ENCODE assay signal across 15 cellular contexts in genomic region chr2:128237911-128238697, GRCh38.
DNase-seq lines count a peak whose midpoint lies in the region; ATAC-seq and TF ChIP-seq lines count a peak whose summit lies in the region.
"Had no signal": no experiment of that assay in that cellular context is flagged by ENCODE, and none has a peak within 500 bp of the region (broad histone marks: within the 10 kb centered on the region; RNA-seq: fewer than 3 reads in every experiment).

No MANE protein-coding gene starts in this region.

- no peak for DNase-seq in MCF 10A (ENCODE audit: unreplicated experiment)
- no peak for DNase-seq in breast epithelium (ENCODE audit: low spot score in 2 of 2)
- DNase-seq in inferior parietal cortex (ENCODE audit: extremely low spot score) = peak; percentile 66
- DNase-seq in nucleus accumbens (lab: John Stamatoyannopoulos, UW) = peak in 31 of 56 donors; percentile 14 to 64 (median 42)
- DNase-seq in upper lobe of right lung = peak; percentile 47
- DNase-seq in esophagus squamous epithelium (lab: John Stamatoyannopoulos, UW) = no peak
- no peak for DNase-seq in SIG-M5 (lab: John Stamatoyannopoulos, UW)
- DNase-seq: 8988T, GOT3, KG1, NCI-H1105, NCI-H187, NCI-H774 had no signal

- H3K27me3 ChIP-seq in breast epithelium (no peaks in the 10 kb centered on the region), upper lobe of right lung (no peaks in the 10 kb centered on the region), esophagus squamous epithelium (no peaks in the 10 kb centered on the region)

- H3K9me3 Mint-ChIP-seq in MCF 10A (ENCODE audit: unreplicated experiment) = no peaks in the 10 kb centered on the region

- POLR2A ChIA-PET in MCF 10A (lab: Yijun Ruan, JAX) = interaction anchor here (0.7 kb wide), 1 partner anchor 23 kb away, joined by 4 read pairs; no protein-coding TSS in a partner anchor

- H3K9me3 ChIP-seq in breast epithelium (no peaks in the 10 kb centered on the region), upper lobe of right lung (no peaks in the 10 kb centered on the region), esophagus squamous epithelium (no peaks in the 10 kb centered on the region)

- TF ChIP-seq CTCF in MCF 10A (IDR thresholded peaks at IDR 0.05; ENCODE audit: unreplicated experiment) (no peak), breast epithelium (IDR thresholded peaks at IDR 0.05) (no peak), upper lobe of right lung (IDR thresholded peaks at IDR 0.05) (no peak), esophagus squamous epithelium (IDR thresholded peaks at IDR 0.05) (no peak)

- BruUV-seq in MCF 10A (replicated peaks; lab: Mats Ljungman, UMichigan) = no TSS peak

- H3K4me3 Mint-ChIP-seq in MCF 10A (ENCODE audit: unreplicated experiment) = no peak overlapping the region

- H3K27me3 Mint-ChIP-seq in MCF 10A (ENCODE audit: insufficient read depth, unreplicated experiment) = no peaks in the 10 kb centered on the region

- ATAC-seq in upper lobe of right lung (no peak), HG03469 (IDR thresholded peaks at IDR 0.05; ENCODE audit: unreplicated experiment) (no peak)
- ATAC-seq: Panc1 had no signal

- H3K4me1 Mint-ChIP-seq in MCF 10A (ENCODE audit: insufficient read depth, unreplicated experiment) = peaks cover 8% of the 10 kb centered on the region

- TF ChIP-seq POLR2A in breast epithelium (IDR thresholded peaks at IDR 0.05) (no peak), esophagus squamous epithelium (IDR thresholded peaks at IDR 0.05) (no peak)

- H3K27ac Mint-ChIP-seq in MCF 10A (ENCODE audit: low read depth, unreplicated experiment) = peak overlapping the region; percentile 50

- CTCF ChIA-PET in MCF 10A (lab: Yijun Ruan, JAX) = interaction anchor here (0.6 to 1.0 kb wide), 3 partner anchors 19 to 166 kb away, joined by 3 read pairs; no protein-coding TSS in a partner anchor

- H3K4me1 ChIP-seq in breast epithelium (no peaks in the 10 kb centered on the region), upper lobe of right lung (peaks cover 4% of the 10 kb centered on the region), esophagus squamous epithelium (peaks cover 0 to 9% (median 0%) of the 10 kb centered on the region in 3 donors)

- H3K36me3 ChIP-seq in breast epithelium = no peaks in the 10 kb centered on the region
- no peaks in the 10 kb centered on the region for H3K36me3 ChIP-seq in upper lobe of right lung
- H3K36me3 ChIP-seq in esophagus squamous epithelium = no peaks in the 10 kb centered on the region

- intact Hi-C loops in MCF 10A (cut with micrococcal nuclease) (no loop called here), breast epithelium (cut with DNase I; ENCODE audit: low total_unique reads) (no loop called here), upper lobe of right lung (cut with DNase I) (no loop called here), esophagus squamous epithelium (cut with DNase I) (no loop called here)

- H3K27ac ChIP-seq in breast epithelium (no peak overlapping the region), upper lobe of right lung (no peak overlapping the region), esophagus squamous epithelium (no peak overlapping the region)

- 75 to 93% methylated on average over 4 to 8 of the region's 8 CpGs for WGBS in esophagus squamous epithelium, 2 donors

- H3K4me3 ChIP-seq in breast epithelium (no peak overlapping the region), upper lobe of right lung (no peak overlapping the region), esophagus squamous epithelium (no peak overlapping the region)

- H3K36me3 Mint-ChIP-seq in MCF 10A (ENCODE audit: insufficient read depth, unreplicated experiment) = no peaks in the 10 kb centered on the region

Comparison
In these comparisons a context has a peak if more than half of its experiments do, and no peak if none do; other contexts are left out.
1. DNase-seq: peak in inferior parietal cortex (single experiment), nucleus accumbens (31 of 56) and upper lobe of right lung (single experiment); none in MCF 10A (single experiment), breast epithelium (0 of 2), esophagus squamous epithelium (single experiment) and SIG-M5 (single experiment).